22 cellular contexts compared by ENCODE assay signal in genomic region chr7:93717217-93717900, GRCh38.
A peak's percentile ranks its signal among the peaks of the same experiment; 100 is the strongest.
DNase-seq lines count a peak whose midpoint lies in the region; ATAC-seq and TF ChIP-seq lines count a peak whose summit lies in the region.
"Had no signal": no experiment of that assay in that cellular context is flagged by ENCODE, and none has a peak within 500 bp of the region (broad histone marks: within the 10 kb centered on the region; RNA-seq: fewer than 3 reads in every experiment).

No MANE protein-coding gene starts in this region.

- H3K4me3 Mint-ChIP-seq in activated T-cell treated with anti-CD3 and anti-CD28 coated beads, Interleukin-2, amount 50 U/mL, for 72 hours, result no peak overlapping the region
- H3K4me3 Mint-ChIP-seq in activated T-helper 2 cell treated with anti-CD3 and anti-CD28 coated beads, Interferon-gamma antibody, Interleukin-2, Interleukin-4, amounts not matched to agents 10 μg/mL and 5 μg/mL and 100 μg/mL, durations not matched to agents 14 hours and 24 hours and 36 hours (ENCODE audit: low read depth), result no peak overlapping the region
- H3K4me3 Mint-ChIP-seq: brain; CD4-positive, alpha-beta T cell; naive thymus-derived CD4-positive, alpha-beta T cell; T-helper 17 cell had no signal

- H3K36me3 ChIP-seq in RWPE2 (ENCODE audit: low read depth) (no peaks in the 10 kb centered on the region; the same call in 1 of the 2 replicates), prostate gland (no peaks in the 10 kb centered on the region)
- H3K36me3 ChIP-seq: gastroesophageal sphincter, lower lobe of right lung, upper lobe of left lung had no signal

- no peaks in the 10 kb centered on the region for H3K9me3 ChIP-seq in RWPE2 (ENCODE audit: severe bottlenecking)
- no peaks in the 10 kb centered on the region for H3K9me3 ChIP-seq in prostate gland
- H3K9me3 ChIP-seq: gastroesophageal sphincter, lower lobe of right lung, upper lobe of left lung had no signal

- no peak for TF ChIP-seq CTCF in RWPE2 (IDR thresholded peaks at IDR 0.05; ENCODE audit: poor library complexity, severe bottlenecking)
- no peak for TF ChIP-seq CTCF in prostate gland (IDR thresholded peaks at IDR 0.05)

- no peak overlapping the region for H3K4me3 ChIP-seq in RWPE2 (ENCODE audit: severe bottlenecking)
- no peak overlapping the region for H3K4me3 ChIP-seq in prostate gland
- H3K4me3 ChIP-seq: gastroesophageal sphincter, lower lobe of right lung, upper lobe of left lung had no signal

- H3K27me3 ChIP-seq in RWPE2 (ENCODE audit: insufficient read depth, poor library complexity, severe bottlenecking) (peaks cover 11% of the 10 kb centered on the region), prostate gland (replicated peaks; ENCODE audit: insufficient read depth) (no peaks in the 10 kb centered on the region)
- H3K27me3 ChIP-seq: gastroesophageal sphincter, upper lobe of left lung had no signal

- H3K4me1 Mint-ChIP-seq in activated T-cell treated with anti-CD3 and anti-CD28 coated beads, Interleukin-2, amount 50 U/mL, for 72 hours (ENCODE audit: low read depth), result no peaks in the 10 kb centered on the region
- H3K4me1 Mint-ChIP-seq in activated T-helper 2 cell treated with anti-CD3 and anti-CD28 coated beads, Interferon-gamma antibody, Interleukin-2, Interleukin-4, amounts not matched to agents 10 μg/mL and 5 μg/mL and 100 μg/mL, durations not matched to agents 14 hours and 24 hours and 36 hours (ENCODE audit: low read depth), result no peaks in the 10 kb centered on the region

- WGBS in prostate gland, result 90% methylated on average over 1 of the region's 1 CpG

- H3K27ac ChIP-seq in RWPE2 (ENCODE audit: poor library complexity, severe bottlenecking) (no peak overlapping the region), prostate gland (no peak overlapping the region)
- H3K27ac ChIP-seq: gastroesophageal sphincter, lower lobe of right lung, upper lobe of left lung had no signal

- TF ChIP-seq POLR2A in prostate gland (IDR thresholded peaks at IDR 0.05), result no peak

- no peaks in the 10 kb centered on the region for H3K36me3 Mint-ChIP-seq in activated T-cell treated with anti-CD3 and anti-CD28 coated beads, Interleukin-2, amount 50 U/mL, for 72 hours (ENCODE audit: insufficient read depth in 2 of 2)
- no peaks in the 10 kb centered on the region for H3K36me3 Mint-ChIP-seq in activated T-helper 2 cell treated with anti-CD3 and anti-CD28 coated beads, Interferon-gamma antibody, Interleukin-2, Interleukin-4, amounts not matched to agents 10 μg/mL and 5 μg/mL and 100 μg/mL, durations not matched to agents 14 hours and 24 hours and 36 hours (ENCODE audit: low read depth)
- H3K36me3 Mint-ChIP-seq: brain; naive thymus-derived CD4-positive, alpha-beta T cell had no signal

- H3K9me3 Mint-ChIP-seq in activated T-cell treated with anti-CD3 and anti-CD28 coated beads, Interleukin-2, amount 50 U/mL, for 72 hours, result no peaks in the 10 kb centered on the region
- no peaks in the 10 kb centered on the region for H3K9me3 Mint-ChIP-seq in activated T-helper 2 cell treated with anti-CD3 and anti-CD28 coated beads, Interferon-gamma antibody, Interleukin-2, Interleukin-4, amounts not matched to agents 10 μg/mL and 5 μg/mL and 100 μg/mL, durations not matched to agents 14 hours and 24 hours and 36 hours
- H3K9me3 Mint-ChIP-seq: brain; CD4-positive, alpha-beta T cell had no signal

- DNase-seq in activated T-cell treated with anti-CD3 and anti-CD28 coated beads, Interleukin-2, amount 50 U/mL, for 72 hours, result no peak
- no peak for DNase-seq in activated T-cell treated with anti-CD3 and anti-CD28 coated beads, Interleukin-2, amount 50 U/mL, for 1 hour
- DNase-seq in RWPE2 (ENCODE audit: low spot score) (no peak), fibroblast of peridontal ligament (ENCODE audit: extremely low read depth) (peak; percentile 17), stromal cell of bone marrow (ENCODE audit: low read depth) (peak; percentile 2), prostate gland (ENCODE audit: low spot score) (no peak)
- no peak for DNase-seq in activated T-helper 2 cell treated with anti-CD3 and anti-CD28 coated beads, Interferon-gamma antibody, Interleukin-2, Interleukin-4, amounts not matched to agents 10 μg/mL and 5 μg/mL and 100 μg/mL, durations not matched to agents 14 hours and 24 hours and 36 hours (ENCODE audit: low spot score)
- DNase-seq: activated naive CD4-positive, alpha-beta T cell; CD4-positive, alpha-beta T cell; DND-41; lower lobe of right lung; naive thymus-derived CD4-positive, alpha-beta T cell; NCI-H1436; posterior cingulate gyrus; Right ventricle myocardium superior; stimulated activated CD4-positive, alpha-beta T cell treated with anti-CD3 and anti-CD28 coated beads, Interleukin-12 subunit alpha, Interleukin-12 subunit beta, amount 100 ng/mL, for 4 hours; stimulated activated naive CD4-positive, alpha-beta T cell treated with Interleukin-2 at 50 U/mL for 16 hours; T-helper 17 cell; upper lobe of left lung had no signal

- H3K4me1 ChIP-seq in RWPE2 (ENCODE audit: insufficient read depth, poor library complexity, severe bottlenecking) (peaks cover 9% of the 10 kb centered on the region), prostate gland (replicated peaks) (no peaks in the 10 kb centered on the region)
- H3K4me1 ChIP-seq: gastroesophageal sphincter, lower lobe of right lung had no signal

- peak overlapping the region; percentile 33 for H3K27ac Mint-ChIP-seq in activated T-cell treated with anti-CD3 and anti-CD28 coated beads, Interleukin-2, amount 50 U/mL, for 72 hours
- H3K27ac Mint-ChIP-seq in activated T-helper 2 cell treated with anti-CD3 and anti-CD28 coated beads, Interferon-gamma antibody, Interleukin-2, Interleukin-4, amounts not matched to agents 10 μg/mL and 5 μg/mL and 100 μg/mL, durations not matched to agents 14 hours and 24 hours and 36 hours, result no peak overlapping the region
- H3K27ac Mint-ChIP-seq: brain; CD4-positive, alpha-beta T cell; naive thymus-derived CD4-positive, alpha-beta T cell; T-helper 17 cell had no signal

- intact Hi-C loops in activated T-helper 2 cell treated with anti-CD3 and anti-CD28 coated beads, Interferon-gamma antibody, Interleukin-2, Interleukin-4, amounts not matched to agents 10 μg/mL and 5 μg/mL and 100 μg/mL, durations not matched to agents 14 hours and 24 hours and 36 hours (cut with micrococcal nuclease), result no loop called here
- intact Hi-C loops in prostate gland (cut with DNase I), result no loop called here

- peak in 1 of 2 donors; percentile 58 for ATAC-seq in activated T-cell treated with anti-CD3 and anti-CD28 coated beads, Interleukin-2, amount 50 U/mL, for 72 hours (replicated peaks in 1 of 2)
- ATAC-seq in RWPE2 (ENCODE audit: low read depth) (peak; percentile 85), GM19395 (IDR thresholded peaks at IDR 0.05; ENCODE audit: unreplicated experiment) (no peak)
- ATAC-seq: gastroesophageal sphincter; lower lobe of right lung; naive thymus-derived CD4-positive, alpha-beta T cell; T-helper 17 cell had no signal

- no peaks in the 10 kb centered on the region for H3K27me3 Mint-ChIP-seq in activated T-cell treated with anti-CD3 and anti-CD28 coated beads, Interleukin-2, amount 50 U/mL, for 72 hours (ENCODE audit: low read depth)
- peaks cover 5% of the 10 kb centered on the region for H3K27me3 Mint-ChIP-seq in activated T-helper 2 cell treated with anti-CD3 and anti-CD28 coated beads, Interferon-gamma antibody, Interleukin-2, Interleukin-4, amounts not matched to agents 10 μg/mL and 5 μg/mL and 100 μg/mL, durations not matched to agents 14 hours and 24 hours and 36 hours (ENCODE audit: low read depth)

Comparison
In these comparisons a context has a peak if more than half of its experiments do, and no peak if none do; other contexts are left out.
1. DNase-seq: peak in fibroblast of peridontal ligament (single experiment) and stromal cell of bone marrow (single experiment); none in activated T-cell treated with anti-CD3 and anti-CD28 coated beads, Interleukin-2, amount 50 U/mL, for 72 hours (0 of 2), activated T-cell treated with anti-CD3 and anti-CD28 coated beads, Interleukin-2, amount 50 U/mL, for 1 hour (single experiment), RWPE2 (single experiment), activated T-helper 2 cell treated with anti-CD3 and anti-CD28 coated beads, Interferon-gamma antibody, Interleukin-2, Interleukin-4, amounts not matched to agents 10 μg/mL and 5 μg/mL and 100 μg/mL, durations not matched to agents 14 hours and 24 hours and 36 hours (single experiment) and prostate gland (single experiment).